In the genomic region with DNA sequence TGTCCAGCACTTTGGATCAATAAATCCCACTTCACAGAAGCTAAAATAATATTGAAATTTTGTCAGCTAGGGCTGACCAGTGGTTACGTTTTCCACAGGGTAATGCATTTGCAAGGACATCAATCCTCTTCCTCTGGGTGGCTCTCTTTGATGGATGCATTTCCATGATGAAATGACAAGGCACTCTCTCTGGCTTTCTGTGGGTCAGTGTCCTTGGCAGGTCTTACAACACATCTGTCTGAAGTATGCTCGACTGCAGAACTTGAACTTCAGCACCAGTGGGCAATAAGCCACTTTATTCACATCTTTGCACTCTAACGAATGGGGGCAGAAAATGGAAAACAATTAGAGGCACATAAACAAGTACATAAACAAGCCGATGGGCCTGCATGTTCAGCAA, we compare ENCODE assay signal across 2 cellular contexts.
TF ChIP-seq lines count a peak whose summit lies in the region.

No MANE protein-coding gene starts in this region.

TF ChIP-seq in IMR-90, 13 proteins besides CTCF, POLR2A, EP300 and RAD21:
- no peak for TF ChIP-seq ELK1 (IDR thresholded peaks at IDR 0.05; ENCODE audit: borderline replicate concordance, low read depth, low read length)
- no peak for TF ChIP-seq BHLHE40 (IDR thresholded peaks at IDR 0.05; ENCODE audit: low read depth, low read length)
- no peak for TF ChIP-seq SMC3 (IDR thresholded peaks at IDR 0.05; ENCODE audit: low read depth, low read length)
- no peak for TF ChIP-seq RCOR1 (IDR thresholded peaks at IDR 0.05; ENCODE audit: insufficient replicate concordance, low read length)
- TF ChIP-seq MAFK (IDR thresholded peaks at IDR 0.05; ENCODE audit: low read depth, low read length): no peak
- no peak for TF ChIP-seq MXI1 (IDR thresholded peaks at IDR 0.05; ENCODE audit: borderline replicate concordance, low read depth, low read length)
- TF ChIP-seq MAZ (IDR thresholded peaks at IDR 0.05; ENCODE audit: borderline replicate concordance, low read depth, low read length): no peak
- TF ChIP-seq CEBPB (IDR thresholded peaks at IDR 0.05; ENCODE audit: low read depth, low read length): no peak
- no peak for TF ChIP-seq FOS (IDR thresholded peaks at IDR 0.05; ENCODE audit: low read depth, low read length)
- no peak for TF ChIP-seq RFX5 (IDR thresholded peaks at IDR 0.05; ENCODE audit: low read depth, low read length)
- TF ChIP-seq, protein P1, sequence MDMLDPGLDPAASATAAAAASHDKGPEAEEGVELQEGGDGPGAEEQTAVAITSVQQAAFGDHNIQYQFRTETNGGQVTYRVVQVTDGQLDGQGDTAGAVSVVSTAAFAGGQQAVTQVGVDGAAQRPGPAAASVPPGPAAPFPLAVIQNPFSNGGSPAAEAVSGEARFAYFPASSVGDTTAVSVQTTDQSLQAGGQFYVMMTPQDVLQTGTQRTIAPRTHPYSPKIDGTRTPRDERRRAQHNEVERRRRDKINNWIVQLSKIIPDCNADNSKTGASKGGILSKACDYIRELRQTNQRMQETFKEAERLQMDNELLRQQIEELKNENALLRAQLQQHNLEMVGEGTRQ (IDR thresholded peaks at IDR 0.05; ENCODE audit: low read depth, low read length): no peak
- no peak for TF ChIP-seq CHD1 (IDR thresholded peaks at IDR 0.05; ENCODE audit: low read depth, low read length)
- TF ChIP-seq NFE2L2 (IDR thresholded peaks at IDR 0.05; ENCODE audit: low read depth, low read length): no peak

TF ChIP-seq in GM23338, 12 proteins besides CTCF, POLR2A, EP300 and RAD21:
- no peak for TF ChIP-seq ZNF331 (CRISPR knock-in tag; IDR thresholded peaks at IDR 0.05; ENCODE audit: low read depth)
